Comparison of ENCODE assay signal across 1 cellular context in genomic region chr10:27099916-27100799, GRCh38.
TF ChIP-seq lines count a peak whose summit lies in the region.

Gene ANKRD26, minus strand, starts transcription at chr10:27100494. Its CDS starts 168 bp downstream, at chr10:27100326.

TF ChIP-seq in HepG2, 621 proteins besides CTCF, POLR2A, EP300 and RAD21 (continued from another document and continues in another):
- TF ChIP-seq FOXC1 (CRISPR knock-in tag; IDR thresholded peaks at IDR 0.05; ENCODE audit: borderline replicate concordance) (peak; percentile 62; the same call in 1 of the 2 replicates), PHF20 (CRISPR knock-in tag; IDR thresholded peaks at IDR 0.05) (peak; percentile 73), MYNN (CRISPR knock-in tag; IDR thresholded peaks at IDR 0.05; ENCODE audit: low read depth) (no peak), DNMT3B (CRISPR knock-in tag; conservative IDR thresholded peaks at IDR 0.05) (no peak), CSRNP2 (CRISPR knock-in tag; conservative IDR thresholded peaks at IDR 0.05; ENCODE audit: low read depth) (no peak), RBFOX2 (IDR thresholded peaks at IDR 0.05; ENCODE audit: low read depth, low read length) (peak; percentile 76), KLF16 (CRISPR knock-in tag; IDR thresholded peaks at IDR 0.05) (peak in 1 of 2 experiments; percentile 37; a peak in 1 of 4 replicates), KAT2B (IDR thresholded peaks at IDR 0.05; ENCODE audit: borderline replicate concordance, low read depth, low read length) (no peak), ZNF766 (CRISPR knock-in tag; IDR thresholded peaks at IDR 0.05; ENCODE audit: borderline replicate concordance) (no peak), ZBTB44 (CRISPR knock-in tag; IDR thresholded peaks at IDR 0.05) (peak; percentile 63; the same call in 1 of the 2 replicates), MIER3 (CRISPR knock-in tag; IDR thresholded peaks at IDR 0.05; ENCODE audit: borderline replicate concordance) (no peak), POLR2AphosphoS5 (IDR thresholded peaks at IDR 0.05; ENCODE audit: low read depth, low read length) (peak; percentile 98), ATRX (CRISPR knock-in tag; IDR thresholded peaks at IDR 0.05; ENCODE audit: borderline replicate concordance) (no peak), KDM6A (CRISPR knock-in tag; IDR thresholded peaks at IDR 0.05; ENCODE audit: low read depth) (no peak), FOXA3 (CRISPR knock-in tag; IDR thresholded peaks at IDR 0.05) (peak; percentile 12; the same call in 1 of the 2 replicates), PCBP2 (optimal IDR thresholded peaks at IDR 0.05; ENCODE audit: low read depth, low read length, poor library complexity, severe bottlenecking) (no peak), ZUFSP (CRISPR knock-in tag; IDR thresholded peaks at IDR 0.05; ENCODE audit: borderline replicate concordance) (no peak), ZNF564 (CRISPR knock-in tag; IDR thresholded peaks at IDR 0.05) (no peak), ZNF512 (CRISPR knock-in tag; IDR thresholded peaks at IDR 0.05) (no peak), IRF9 (CRISPR knock-in tag; IDR thresholded peaks at IDR 0.05; ENCODE audit: borderline replicate concordance) (peak; percentile 69; the same call in 1 of the 2 replicates), SAFB2 (CRISPR knock-in tag; IDR thresholded peaks at IDR 0.05; ENCODE audit: borderline replicate concordance, low read depth) (no peak), ZBTB7B (CRISPR knock-in tag; IDR thresholded peaks at IDR 0.05) (no peak; the same call in 1 of the 2 replicates), ZNF674 (CRISPR knock-in tag; IDR thresholded peaks at IDR 0.05; ENCODE audit: low read depth) (0 out of 2 replicates have a peak, but pooled peaks have one; percentile 72), SOX5 (CRISPR knock-in tag; IDR thresholded peaks at IDR 0.05; ENCODE audit: borderline replicate concordance) (no peak), NFE2L1 (CRISPR knock-in tag; IDR thresholded peaks at IDR 0.05; ENCODE audit: borderline replicate concordance) (no peak), SRSF9 (IDR thresholded peaks at IDR 0.05; ENCODE audit: borderline replicate concordance, insufficient read depth, low read depth, low read length, poor library complexity, severe bottlenecking) (no peak), NCOA5 (CRISPR knock-in tag; IDR thresholded peaks at IDR 0.05) (no peak), HNRNPH1 (optimal IDR thresholded peaks at IDR 0.05; ENCODE audit: low read depth, low read length) (no peak), ZNF790 (CRISPR knock-in tag; IDR thresholded peaks at IDR 0.05; ENCODE audit: borderline replicate concordance) (no peak), PAWR (CRISPR knock-in tag; IDR thresholded peaks at IDR 0.05; ENCODE audit: borderline replicate concordance) (no peak), ZNF569 (CRISPR knock-in tag; IDR thresholded peaks at IDR 0.05; ENCODE audit: borderline replicate concordance) (no peak), TOPORS (CRISPR knock-in tag; IDR thresholded peaks at IDR 0.05) (no peak), ZNF740 (CRISPR knock-in tag; IDR thresholded peaks at IDR 0.05) (no peak), RBM39 (IDR thresholded peaks at IDR 0.05; ENCODE audit: low read depth, low read length, poor library complexity, severe bottlenecking) (peak; percentile 90), ZNF282 (IDR thresholded peaks at IDR 0.05; ENCODE audit: partially characterized antibody) (no peak), HHEX (CRISPR knock-in tag; IDR thresholded peaks at IDR 0.05) (no peak), WIZ (CRISPR knock-in tag; IDR thresholded peaks at IDR 0.05) (no peak), POGZ (CRISPR knock-in tag; IDR thresholded peaks at IDR 0.05) (no peak), MZF1 (CRISPR knock-in tag; IDR thresholded peaks at IDR 0.05; ENCODE audit: borderline replicate concordance) (no peak)
- TF ChIP-seq, protein P1, sequence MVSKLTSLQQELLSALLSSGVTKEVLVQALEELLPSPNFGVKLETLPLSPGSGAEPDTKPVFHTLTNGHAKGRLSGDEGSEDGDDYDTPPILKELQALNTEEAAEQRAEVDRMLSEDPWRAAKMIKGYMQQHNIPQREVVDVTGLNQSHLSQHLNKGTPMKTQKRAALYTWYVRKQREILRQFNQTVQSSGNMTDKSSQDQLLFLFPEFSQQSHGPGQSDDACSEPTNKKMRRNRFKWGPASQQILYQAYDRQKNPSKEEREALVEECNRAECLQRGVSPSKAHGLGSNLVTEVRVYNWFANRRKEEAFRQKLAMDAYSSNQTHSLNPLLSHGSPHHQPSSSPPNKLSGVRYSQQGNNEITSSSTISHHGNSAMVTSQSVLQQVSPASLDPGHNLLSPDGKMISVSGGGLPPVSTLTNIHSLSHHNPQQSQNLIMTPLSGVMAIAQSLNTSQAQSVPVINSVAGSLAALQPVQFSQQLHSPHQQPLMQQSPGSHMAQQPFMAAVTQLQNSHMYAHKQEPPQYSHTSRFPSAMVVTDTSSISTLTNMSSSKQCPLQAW (CRISPR knock-in tag; IDR thresholded peaks at IDR 0.05): peak; percentile 69; the same call in 1 of the 2 replicates
- TF ChIP-seq, protein P2, sequence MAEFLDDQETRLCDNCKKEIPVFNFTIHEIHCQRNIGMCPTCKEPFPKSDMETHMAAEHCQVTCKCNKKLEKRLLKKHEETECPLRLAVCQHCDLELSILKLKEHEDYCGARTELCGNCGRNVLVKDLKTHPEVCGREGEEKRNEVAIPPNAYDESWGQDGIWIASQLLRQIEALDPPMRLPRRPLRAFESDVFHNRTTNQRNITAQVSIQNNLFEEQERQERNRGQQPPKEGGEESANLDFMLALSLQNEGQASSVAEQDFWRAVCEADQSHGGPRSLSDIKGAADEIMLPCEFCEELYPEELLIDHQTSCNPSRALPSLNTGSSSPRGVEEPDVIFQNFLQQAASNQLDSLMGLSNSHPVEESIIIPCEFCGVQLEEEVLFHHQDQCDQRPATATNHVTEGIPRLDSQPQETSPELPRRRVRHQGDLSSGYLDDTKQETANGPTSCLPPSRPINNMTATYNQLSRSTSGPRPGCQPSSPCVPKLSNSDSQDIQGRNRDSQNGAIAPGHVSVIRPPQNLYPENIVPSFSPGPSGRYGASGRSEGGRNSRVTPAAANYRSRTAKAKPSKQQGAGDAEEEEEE (CRISPR knock-in tag; IDR thresholded peaks at IDR 0.05; ENCODE audit: borderline replicate concordance): no peak
- TF ChIP-seq, protein P3, sequence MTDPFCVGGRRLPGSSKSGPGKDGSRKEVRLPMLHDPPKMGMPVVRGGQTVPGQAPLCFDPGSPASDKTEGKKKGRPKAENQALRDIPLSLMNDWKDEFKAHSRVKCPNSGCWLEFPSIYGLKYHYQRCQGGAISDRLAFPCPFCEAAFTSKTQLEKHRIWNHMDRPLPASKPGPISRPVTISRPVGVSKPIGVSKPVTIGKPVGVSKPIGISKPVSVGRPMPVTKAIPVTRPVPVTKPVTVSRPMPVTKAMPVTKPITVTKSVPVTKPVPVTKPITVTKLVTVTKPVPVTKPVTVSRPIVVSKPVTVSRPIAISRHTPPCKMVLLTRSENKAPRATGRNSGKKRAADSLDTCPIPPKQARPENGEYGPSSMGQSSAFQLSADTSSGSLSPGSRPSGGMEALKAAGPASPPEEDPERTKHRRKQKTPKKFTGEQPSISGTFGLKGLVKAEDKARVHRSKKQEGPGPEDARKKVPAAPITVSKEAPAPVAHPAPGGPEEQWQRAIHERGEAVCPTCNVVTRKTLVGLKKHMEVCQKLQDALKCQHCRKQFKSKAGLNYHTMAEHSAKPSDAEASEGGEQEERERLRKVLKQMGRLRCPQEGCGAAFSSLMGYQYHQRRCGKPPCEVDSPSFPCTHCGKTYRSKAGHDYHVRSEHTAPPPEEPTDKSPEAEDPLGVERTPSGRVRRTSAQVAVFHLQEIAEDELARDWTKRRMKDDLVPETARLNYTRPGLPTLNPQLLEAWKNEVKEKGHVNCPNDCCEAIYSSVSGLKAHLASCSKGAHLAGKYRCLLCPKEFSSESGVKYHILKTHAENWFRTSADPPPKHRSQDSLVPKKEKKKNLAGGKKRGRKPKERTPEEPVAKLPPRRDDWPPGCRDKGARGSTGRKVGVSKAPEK (CRISPR knock-in tag; IDR thresholded peaks at IDR 0.05; ENCODE audit: borderline replicate concordance): no peak
- TF ChIP-seq, protein P4, sequence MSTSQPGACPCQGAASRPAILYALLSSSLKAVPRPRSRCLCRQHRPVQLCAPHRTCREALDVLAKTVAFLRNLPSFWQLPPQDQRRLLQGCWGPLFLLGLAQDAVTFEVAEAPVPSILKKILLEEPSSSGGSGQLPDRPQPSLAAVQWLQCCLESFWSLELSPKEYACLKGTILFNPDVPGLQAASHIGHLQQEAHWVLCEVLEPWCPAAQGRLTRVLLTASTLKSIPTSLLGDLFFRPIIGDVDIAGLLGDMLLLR (CRISPR knock-in tag; IDR thresholded peaks at IDR 0.05): no peak
- TF ChIP-seq, protein P5, sequence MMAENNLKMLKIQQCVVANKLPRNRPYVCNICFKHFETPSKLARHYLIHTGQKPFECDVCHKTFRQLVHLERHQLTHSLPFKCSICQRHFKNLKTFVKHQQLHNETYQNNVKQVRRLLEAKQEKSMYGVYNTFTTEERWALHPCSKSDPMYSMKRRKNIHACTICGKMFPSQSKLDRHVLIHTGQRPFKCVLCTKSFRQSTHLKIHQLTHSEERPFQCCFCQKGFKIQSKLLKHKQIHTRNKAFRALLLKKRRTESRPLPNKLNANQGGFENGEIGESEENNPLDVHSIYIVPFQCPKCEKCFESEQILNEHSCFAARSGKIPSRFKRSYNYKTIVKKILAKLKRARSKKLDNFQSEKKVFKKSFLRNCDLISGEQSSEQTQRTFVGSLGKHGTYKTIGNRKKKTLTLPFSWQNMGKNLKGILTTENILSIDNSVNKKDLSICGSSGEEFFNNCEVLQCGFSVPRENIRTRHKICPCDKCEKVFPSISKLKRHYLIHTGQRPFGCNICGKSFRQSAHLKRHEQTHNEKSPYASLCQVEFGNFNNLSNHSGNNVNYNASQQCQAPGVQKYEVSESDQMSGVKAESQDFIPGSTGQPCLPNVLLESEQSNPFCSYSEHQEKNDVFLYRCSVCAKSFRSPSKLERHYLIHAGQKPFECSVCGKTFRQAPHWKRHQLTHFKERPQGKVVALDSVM (CRISPR knock-in tag; IDR thresholded peaks at IDR 0.05): 0 out of 2 replicates have a peak, but pooled peaks have one; percentile 14
